ENCODE assay signal across 9 cellular contexts in genomic region chr6:22892452-22892851, GRCh38.
DNase-seq lines count a peak whose midpoint lies in the region; ATAC-seq and TF ChIP-seq lines count a peak whose summit lies in the region.
"Had no signal": no experiment of that assay in that cellular context is flagged by ENCODE, and none has a peak within 500 bp of the region (broad histone marks: within the 10 kb centered on the region; RNA-seq: fewer than 3 reads in every experiment).

No MANE protein-coding gene starts in this region.

- ATAC-seq in GM21360 (IDR thresholded peaks at IDR 0.05; ENCODE audit: unreplicated experiment) = no peak
- no peak for ATAC-seq in HG02798 (IDR thresholded peaks at IDR 0.05; ENCODE audit: poor library complexity, unreplicated experiment)

- no peaks in the 10 kb centered on the region for H3K4me1 ChIP-seq in hepatocyte (ENCODE audit: insufficient read depth)
- H3K4me1 ChIP-seq in transverse colon = no peaks in the 10 kb centered on the region

- H3K36me3 ChIP-seq in hepatocyte (replicated peaks; ENCODE audit: insufficient read depth, low read depth) = no peaks in the 10 kb centered on the region
- no peaks in the 10 kb centered on the region for H3K36me3 ChIP-seq in transverse colon

- no peak overlapping the region for H3K4me3 ChIP-seq in hepatocyte
- no peak overlapping the region for H3K4me3 ChIP-seq in transverse colon

- DNase-seq in HS-5 (ENCODE audit: low read depth) (peak; percentile 92), brain pericyte (ENCODE audit: low read depth, low spot score) (peak; percentile 30), hepatocyte (ENCODE audit: low spot score) (peak; percentile 67), transverse colon (no peak), occipital lobe (lab: John Stamatoyannopoulos, UW) (no peak)
- DNase-seq: effector CD4-positive, alpha-beta T cell; GOT3 had no signal

- no peaks in the 10 kb centered on the region for H3K9me2 ChIP-seq in hepatocyte (replicated peaks; ENCODE audit: insufficient read depth)

- no peaks in the 10 kb centered on the region for H3K79me2 ChIP-seq in hepatocyte

- TF ChIP-seq POLR2A in transverse colon (IDR thresholded peaks at IDR 0.05) = no peak

- intact Hi-C loops in transverse colon (cut with DNase I; ENCODE audit: low total_unique reads) = no loop called here

- H3K9me3 ChIP-seq in hepatocyte (ENCODE audit: low read depth) = no peaks in the 10 kb centered on the region
- H3K9me3 ChIP-seq in transverse colon = no peaks in the 10 kb centered on the region

- no peak overlapping the region for H3K4me2 ChIP-seq in hepatocyte

- H4K20me1 ChIP-seq in hepatocyte (ENCODE audit: insufficient read depth, poor library complexity, severe bottlenecking) = no peaks in the 10 kb centered on the region

- no peak for TF ChIP-seq CTCF in hepatocyte (IDR thresholded peaks at IDR 0.05; ENCODE audit: poor library complexity)
- TF ChIP-seq CTCF in transverse colon (IDR thresholded peaks at IDR 0.05) = no peak

- H3K27me3 ChIP-seq in hepatocyte = no peaks in the 10 kb centered on the region
- no peaks in the 10 kb centered on the region for H3K27me3 ChIP-seq in transverse colon

- in situ Hi-C loops in transverse colon (cut with MboI; ENCODE audit: low pct_ligation_motif_present in 1 of 4, low pct_unique_long_range_greater_than_20kb in 1 of 4, low sequenced_read_pairs in 3 of 4) = no loop called here

- peak overlapping the region; percentile 16 for H2AFZ ChIP-seq in hepatocyte

- H3K27ac ChIP-seq in hepatocyte = peak overlapping the region; percentile 79
- peak overlapping the region in 3 of 4 donors; percentile 35 to 49 (median 36) for H3K27ac ChIP-seq in transverse colon

- 57% methylated on average over 2 of the region's 2 CpGs for WGBS in hepatocyte (ENCODE audit: low lambda C conversion rate, missing lambda C conversion rate)
- WGBS in transverse colon (ENCODE audit: low coverage in 1 of 2), 2 donors = 66 to 69% methylated on average over 2 of the region's 2 CpGs

- no peak for TF ChIP-seq EP300 in transverse colon (IDR thresholded peaks at IDR 0.05; ENCODE audit: low read depth)

Comparison
In these comparisons a context has a peak if more than half of its experiments do, and no peak if none do; other contexts are left out.
1. DNase-seq: peak in HS-5 (single experiment), brain pericyte (single experiment) and hepatocyte (single experiment); none in transverse colon (single experiment) and occipital lobe (single experiment).